In genomic region chr1:223538921-223539445, GRCh38 we compare ENCODE assay signal across 24 cellular contexts.
A peak's percentile ranks its signal among the peaks of the same experiment; 100 is the strongest.
DNase-seq lines count a peak whose midpoint lies in the region; ATAC-seq and TF ChIP-seq lines count a peak whose summit lies in the region.
"Had no signal": no experiment of that assay in that cellular context is flagged by ENCODE, and none has a peak within 500 bp of the region (broad histone marks: within the 10 kb centered on the region; RNA-seq: fewer than 3 reads in every experiment).

No MANE protein-coding gene starts in this region.

- no peak for DNase-seq in activated naive CD4-positive, alpha-beta T cell treated with anti-CD3 and anti-CD28 coated beads, Interleukin-2, amount 50 U/mL, for 72 hours (ENCODE audit: low spot score in 2 of 2)
- DNase-seq in activated naive CD4-positive, alpha-beta T cell treated with Interleukin-2 at 50 U/mL for 16 hours = no peak
- peak; percentile 67 to 69 for DNase-seq in SJCRH30
- peak; percentile 56 for DNase-seq in left kidney (ENCODE audit: low read depth, low spot score)
- DNase-seq in mucosa of descending colon = no peak
- DNase-seq in Calu3 = no peak
- no peak for DNase-seq in DMS153 treated with DMSO at 0.1 percent for 48 hours (lab: John Stamatoyannopoulos, UW; ENCODE audit: unreplicated experiment)
- DNase-seq: 8988T; ACHN; CD4-positive, alpha-beta T cell; COR-L47; DND-41; IMR-90; KG1; MM.1S; NCI-H1092; NCI-H1417 treated with DMSO at 0.1 percent for 48 hours; NCI-H187 treated with DMSO at 0.1 percent for 48 hours; NCI-H2107; NCI-H526; NCI-H82; Right ventricle myocardium superior; RPMI8226 had no signal

- intact Hi-C loops in mucosa of descending colon (cut with DNase I, micrococcal nuclease) = no loop called here
- intact Hi-C loops in Calu3 (cut with micrococcal nuclease; ENCODE audit: unreplicated experiment) = no loop called here

- peak overlapping the region; percentile 21 to 25 for H3K27ac Mint-ChIP-seq in activated naive CD4-positive, alpha-beta T cell treated with anti-CD3 and anti-CD28 coated beads, Interleukin-2, amount 50 U/mL, for 72 hours
- no peak overlapping the region for H3K27ac Mint-ChIP-seq in Calu3 (ENCODE audit: unreplicated experiment)
- H3K27ac Mint-ChIP-seq: CD4-positive, alpha-beta T cell had no signal

- TF ChIP-seq CTCF in mucosa of descending colon (IDR thresholded peaks at IDR 0.05) = no peak
- no peak for TF ChIP-seq CTCF in Calu3 (IDR thresholded peaks at IDR 0.05; ENCODE audit: unreplicated experiment)

- no peak for ATAC-seq in activated naive CD4-positive, alpha-beta T cell treated with anti-CD3 and anti-CD28 coated beads, Interleukin-2, amount 50 U/mL, for 72 hours
- ATAC-seq in mucosa of descending colon = no peak

- H3K4me3 ChIP-seq in SJCRH30 = no peak overlapping the region
- H3K4me3 ChIP-seq in mucosa of descending colon = no peak overlapping the region
- H3K4me3 ChIP-seq: BLaER1 had no signal

- no peaks in the 10 kb centered on the region for H3K4me1 Mint-ChIP-seq in Calu3 (ENCODE audit: low read depth, unreplicated experiment)

- H3K36me3 ChIP-seq in SJCRH30 (no peaks in the 10 kb centered on the region), mucosa of descending colon (ENCODE audit: low read depth) (no peaks in the 10 kb centered on the region)
- H3K36me3 ChIP-seq: BLaER1 had no signal

- no peaks in the 10 kb centered on the region for H3K36me3 Mint-ChIP-seq in activated naive CD4-positive, alpha-beta T cell treated with anti-CD3 and anti-CD28 coated beads, Interleukin-2, amount 50 U/mL, for 72 hours
- H3K36me3 Mint-ChIP-seq in Calu3 (ENCODE audit: insufficient read depth, unreplicated experiment) = peaks cover 23% of the 10 kb centered on the region

- no TSS peak for BruUV-seq in Calu3 (replicated peaks; lab: Mats Ljungman, UMichigan)

- CTCF ChIA-PET in Calu3 (lab: Charles Lee) = no interaction called here

- H3K9me3 ChIP-seq in SJCRH30 (replicated peaks) = no peaks in the 10 kb centered on the region
- no peaks in the 10 kb centered on the region for H3K9me3 ChIP-seq in mucosa of descending colon
- H3K9me3 ChIP-seq: BLaER1 had no signal

- H3K4me3 Mint-ChIP-seq in Calu3 (ENCODE audit: low read depth, unreplicated experiment) = no peak overlapping the region
- H3K4me3 Mint-ChIP-seq: CD4-positive, alpha-beta T cell had no signal

- peaks cover 5% of the 10 kb centered on the region for H3K27me3 Mint-ChIP-seq in Calu3 (ENCODE audit: unreplicated experiment)
- H3K27me3 Mint-ChIP-seq: CD4-positive, alpha-beta T cell had no signal

- H3K27ac ChIP-seq in SJCRH30 = no peak overlapping the region
- H3K27ac ChIP-seq: BLaER1 had no signal

- no peaks in the 10 kb centered on the region for H3K9me3 Mint-ChIP-seq in activated naive CD4-positive, alpha-beta T cell treated with anti-CD3 and anti-CD28 coated beads, Interleukin-2, amount 50 U/mL, for 72 hours
- H3K9me3 Mint-ChIP-seq in Calu3 (ENCODE audit: low read depth, unreplicated experiment) = no peaks in the 10 kb centered on the region
- H3K9me3 Mint-ChIP-seq: CD4-positive, alpha-beta T cell had no signal

- H3K4me1 ChIP-seq in SJCRH30 (no peaks in the 10 kb centered on the region), mucosa of descending colon (ENCODE audit: low read depth) (peaks cover 7% of the 10 kb centered on the region)

- peaks cover 14% of the 10 kb centered on the region; the same call in 1 of the 2 replicates for H3K27me3 ChIP-seq in SJCRH30
- H3K27me3 ChIP-seq: BLaER1 had no signal

Comparison
In these comparisons a context has a peak if more than half of its experiments do, and no peak if none do; other contexts are left out.
1. DNase-seq: peak in SJCRH30 (2 of 2) and left kidney (single experiment); none in activated naive CD4-positive, alpha-beta T cell treated with anti-CD3 and anti-CD28 coated beads, Interleukin-2, amount 50 U/mL, for 72 hours (0 of 2), activated naive CD4-positive, alpha-beta T cell treated with Interleukin-2 at 50 U/mL for 16 hours (single experiment), mucosa of descending colon (0 of 3), Calu3 (single experiment) and DMS153 treated with DMSO at 0.1 percent for 48 hours (single experiment).